Comparison of ENCODE assay signal across 23 cellular contexts in the genomic region with DNA sequence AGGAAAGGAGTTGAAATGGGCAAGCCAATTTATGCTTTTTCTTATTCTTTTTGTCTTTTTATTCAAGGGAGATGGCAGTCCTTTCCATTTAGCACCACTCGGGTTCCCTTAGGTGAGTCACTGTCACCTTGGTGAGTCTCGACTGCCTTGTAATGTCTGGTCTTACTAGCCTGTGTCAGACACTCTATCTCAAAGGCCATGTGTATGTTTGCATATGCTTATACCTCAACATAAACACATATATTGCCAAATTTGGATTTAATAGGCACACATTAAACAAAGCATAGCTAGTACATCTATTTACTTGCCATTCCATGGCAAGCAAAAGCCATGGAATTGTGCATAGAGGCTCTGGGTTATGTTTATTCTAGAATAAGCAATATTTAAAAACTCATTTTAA.
"Had no signal": no experiment of that assay in that cellular context is flagged by ENCODE, and none has a peak within 500 bp of the region (broad histone marks: within the 10 kb centered on the region; RNA-seq: fewer than 3 reads in every experiment).

No MANE protein-coding gene starts in this region.

- ATAC-seq: activated naive CD8-positive, alpha-beta T cell treated with anti-CD3 and anti-CD28 coated beads, Interleukin-2, amount 50 U/mL, for 24 hours; activated T-helper 17 cell treated with anti-CD3 and anti-CD28 coated beads, Interleukin-2, amount 50 U/mL, for 72 hours; left cardiac atrium; left ventricle myocardium superior; mucosa of descending colon; natural killer cell treated with Interleukin-12 subunit alpha and Interleukin-12 subunit beta and Interleukin-15 and Interleukin-18, amount 100 ng/mL, for 72 hours; right cardiac atrium; stimulated activated naive B cell treated with anti-CD40 and anti-IgM and Interleukin-4, amounts not matched to agents 10 μg/mL and 1 μg/mL and 100 μg/mL, for 72 hours had no signal

- H3K27ac ChIP-seq: breast epithelium, stomach, thyroid gland, upper lobe of left lung, vagina had no signal

- H3K9me3 ChIP-seq: breast epithelium, mucosa of descending colon, thyroid gland, upper lobe of left lung, vagina had no signal

- DNase-seq: activated CD4-positive, alpha-beta memory T cell treated with anti-CD3 and anti-CD28 coated beads, Interleukin-2, amount 10 ng/mL, durations not matched to agents 7 days and 5 days; activated CD4-positive, alpha-beta T cell treated with anti-CD3 and anti-CD28 coated beads, Interleukin-2, amount 10 ng/mL, durations not matched to agents 24 days and 14 days; activated CD4-positive, CD25-positive, alpha-beta regulatory T cell treated with anti-CD3 and anti-CD28 coated beads, Interleukin-2, amount 50 U/mL, for 72 hours; activated CD8-positive, alpha-beta memory T cell treated with anti-CD3 and anti-CD28 coated beads, Interleukin-2, amount 50 U/mL, for 48 hours; activated naive CD8-positive, alpha-beta T cell treated with anti-CD3 and anti-CD28 coated beads, Interleukin-2, amount 50 U/mL, for 24 hours; activated T-cell treated with anti-CD3 and anti-CD28 coated beads, Interleukin-2, amount 50 U/mL, for 24 hours; central memory CD4-positive, alpha-beta T cell; foreskin fibroblast; left cardiac atrium; left ventricle myocardium superior; posterior cingulate gyrus; right cardiac atrium; stimulated activated CD4-positive, alpha-beta T cell treated with anti-CD3 and anti-CD28 coated beads, Interleukin-15, amount 100 ng/mL, for 24 hours; stimulated activated CD4-positive, alpha-beta T cell treated with anti-CD3 and anti-CD28 coated beads, Interleukin-2, amount 100 ng/mL, for 24 hours; stimulated activated naive B cell treated with anti-CD40 and anti-IgM and Interleukin-4, amounts not matched to agents 10 μg/mL and 1 μg/mL and 100 μg/mL, for 72 hours; stomach; thyroid gland; upper lobe of left lung had no signal

- H3K4me3 ChIP-seq: breast epithelium, mucosa of descending colon, stomach, thyroid gland, upper lobe of left lung, vagina had no signal

- H3K36me3 ChIP-seq: breast epithelium, stomach, thyroid gland, upper lobe of left lung, vagina had no signal
